31 cellular contexts compared by ENCODE assay signal in genomic region chr12:82953397-82953796, GRCh38.
"Had no signal": no experiment of that assay in that cellular context is flagged by ENCODE, and none has a peak within 500 bp of the region (broad histone marks: within the 10 kb centered on the region; RNA-seq: fewer than 3 reads in every experiment).

No MANE protein-coding gene starts in this region.

- H3K27ac ChIP-seq: body of pancreas, colonic mucosa, epithelial cell of prostate, esophagus squamous epithelium, WERI-Rb-1 had no signal

- H3K36me3 Mint-ChIP-seq: activated CD4-positive, alpha-beta memory T cell treated with anti-CD3 and anti-CD28 coated beads for 36 hours; activated CD8-positive, alpha-beta memory T cell treated with anti-CD3 and anti-CD28 coated beads, Interleukin-2, amount 10 ng/mL, durations not matched to agents 7 days and 5 days; activated naive CD4-positive, alpha-beta T cell treated with anti-CD3 and anti-CD28 coated beads, Interleukin-2, amount 10 ng/mL, durations not matched to agents 7 days and 5 days; activated naive CD4-positive, alpha-beta T cell treated with anti-CD3 and anti-CD28 coated beads, Interleukin-2, amount 50 U/mL, for 72 hours; T-cell had no signal

- H3K9me3 Mint-ChIP-seq: activated CD4-positive, alpha-beta memory T cell treated with anti-CD3 and anti-CD28 coated beads for 36 hours; activated CD4-positive, alpha-beta T cell treated with anti-CD3 and anti-CD28 coated beads, Interleukin-2, amount 10 ng/mL, durations not matched to agents 24 days and 14 days; activated naive CD4-positive, alpha-beta T cell treated with anti-CD3 and anti-CD28 coated beads, Interleukin-2, amount 10 ng/mL, durations not matched to agents 7 days and 5 days; T-helper 2 cell treated with Interferon-gamma antibody and Interleukin-4, amounts not matched to agents 5 μg/mL and 100 μg/mL, for 36 hours had no signal

- ATAC-seq: activated CD4-positive, alpha-beta T cell treated with anti-CD3 and anti-CD28 coated beads for 36 hours; activated CD8-positive, alpha-beta memory T cell treated with anti-CD3 and anti-CD28 coated beads, Interleukin-2, amount 10 ng/mL, durations not matched to agents 7 days and 5 days; activated CD8-positive, alpha-beta T cell treated with anti-CD3 and anti-CD28 coated beads, Interleukin-2, amount 10 ng/mL, durations not matched to agents 7 days and 5 days; activated naive CD4-positive, alpha-beta T cell treated with anti-CD3 and anti-CD28 coated beads, Interleukin-2, amount 50 U/mL, for 72 hours; activated T-cell treated with anti-CD3 and anti-CD28 coated beads, Interleukin-2, amount 50 U/mL, for 72 hours; body of pancreas; T-cell had no signal

- H3K36me3 ChIP-seq: colonic mucosa, esophagus squamous epithelium, WERI-Rb-1 had no signal

- H3K4me1 Mint-ChIP-seq: activated CD4-positive, alpha-beta T cell treated with anti-CD3 and anti-CD28 coated beads for 36 hours; activated CD4-positive, alpha-beta T cell treated with anti-CD3 and anti-CD28 coated beads, Interleukin-2, amount 10 ng/mL, durations not matched to agents 24 days and 14 days; activated CD8-positive, alpha-beta memory T cell treated with anti-CD3 and anti-CD28 coated beads, Interleukin-2, amount 10 ng/mL, durations not matched to agents 7 days and 5 days; activated naive CD4-positive, alpha-beta T cell treated with anti-CD3 and anti-CD28 coated beads, Interleukin-2, amount 10 ng/mL, durations not matched to agents 7 days and 5 days; T-cell had no signal

- H3K27me3 ChIP-seq: body of pancreas, colonic mucosa, esophagus squamous epithelium had no signal

- H3K4me3 Mint-ChIP-seq: activated CD4-positive, alpha-beta memory T cell treated with anti-CD3 and anti-CD28 coated beads for 36 hours; activated CD4-positive, alpha-beta T cell treated with anti-CD3 and anti-CD28 coated beads for 36 hours; activated CD4-positive, alpha-beta T cell treated with anti-CD3 and anti-CD28 coated beads, Interleukin-2, amount 10 ng/mL, durations not matched to agents 24 days and 14 days; activated CD8-positive, alpha-beta memory T cell treated with anti-CD3 and anti-CD28 coated beads, Interleukin-2, amount 10 ng/mL, durations not matched to agents 7 days and 5 days; activated CD8-positive, alpha-beta T cell treated with anti-CD3 and anti-CD28 coated beads, Interleukin-2, amount 10 ng/mL, durations not matched to agents 7 days and 5 days; activated naive CD4-positive, alpha-beta T cell treated with anti-CD3 and anti-CD28 coated beads, Interleukin-2, amount 10 ng/mL, durations not matched to agents 7 days and 5 days; activated T-cell treated with anti-CD3 and anti-CD28 coated beads, Interleukin-2, amount 50 U/mL, for 72 hours; T-cell; T-helper 1 cell treated with Interleukin-12 subunit alpha and Interleukin-12 subunit beta and Interleukin-4 antibody, amounts not matched to agents 30 μg/mL and 1 μg/mL, for 36 hours; T-helper 2 cell treated with Interferon-gamma antibody and Interleukin-4, amounts not matched to agents 5 μg/mL and 100 μg/mL, for 36 hours had no signal

- H3K4me3 ChIP-seq: body of pancreas, colonic mucosa, esophagus squamous epithelium had no signal

- H3K4me1 ChIP-seq: body of pancreas, colonic mucosa had no signal

- FAIRE-seq: endometrium, endothelial cell of umbilical vein had no signal

- H3K27me3 Mint-ChIP-seq: activated CD4-positive, alpha-beta memory T cell treated with anti-CD3 and anti-CD28 coated beads for 36 hours; activated CD4-positive, alpha-beta T cell treated with anti-CD3 and anti-CD28 coated beads, Interleukin-2, amount 10 ng/mL, durations not matched to agents 24 days and 14 days; activated CD8-positive, alpha-beta memory T cell treated with anti-CD3 and anti-CD28 coated beads, Interleukin-2, amount 10 ng/mL, durations not matched to agents 7 days and 5 days; activated naive CD4-positive, alpha-beta T cell treated with anti-CD3 and anti-CD28 coated beads, Interleukin-2, amount 10 ng/mL, durations not matched to agents 7 days and 5 days; T-cell had no signal

- H3K27ac Mint-ChIP-seq: activated CD4-positive, alpha-beta memory T cell treated with anti-CD3 and anti-CD28 coated beads for 36 hours; activated CD4-positive, alpha-beta T cell treated with anti-CD3 and anti-CD28 coated beads for 36 hours; activated CD4-positive, alpha-beta T cell treated with anti-CD3 and anti-CD28 coated beads, Interleukin-2, amount 10 ng/mL, durations not matched to agents 24 days and 14 days; activated CD8-positive, alpha-beta memory T cell treated with anti-CD3 and anti-CD28 coated beads, Interleukin-2, amount 10 ng/mL, durations not matched to agents 7 days and 5 days; activated CD8-positive, alpha-beta T cell treated with anti-CD3 and anti-CD28 coated beads, Interleukin-2, amount 10 ng/mL, durations not matched to agents 7 days and 5 days; activated naive CD4-positive, alpha-beta T cell treated with anti-CD3 and anti-CD28 coated beads, Interleukin-2, amount 10 ng/mL, durations not matched to agents 7 days and 5 days; activated naive CD4-positive, alpha-beta T cell treated with anti-CD3 and anti-CD28 coated beads, Interleukin-2, amount 50 U/mL, for 72 hours; activated T-cell treated with anti-CD3 and anti-CD28 coated beads, Interleukin-2, amount 50 U/mL, for 72 hours; T-cell; T-helper 1 cell treated with Interleukin-12 subunit alpha and Interleukin-12 subunit beta and Interleukin-4 antibody, amounts not matched to agents 30 μg/mL and 1 μg/mL, for 36 hours; T-helper 2 cell treated with Interferon-gamma antibody and Interleukin-4, amounts not matched to agents 5 μg/mL and 100 μg/mL, for 36 hours had no signal

- H3K9me3 ChIP-seq: body of pancreas, colonic mucosa, esophagus squamous epithelium had no signal

- DNase-seq: activated CD4-positive, alpha-beta memory T cell treated with anti-CD3 and anti-CD28 coated beads for 36 hours; activated CD4-positive, alpha-beta T cell treated with anti-CD3 and anti-CD28 coated beads for 36 hours; activated CD4-positive, alpha-beta T cell treated with anti-CD3 and anti-CD28 coated beads, Interleukin-2, amount 10 ng/mL, durations not matched to agents 24 days and 14 days; activated CD4-positive, CD25-positive, alpha-beta regulatory T cell; activated CD4-positive, CD25-positive, alpha-beta regulatory T cell treated with anti-CD3 and anti-CD28 coated beads, Interleukin-2, amount 50 U/mL, for 72 hours; activated CD8-positive, alpha-beta memory T cell treated with anti-CD3 and anti-CD28 coated beads, Interleukin-2, amount 10 ng/mL, durations not matched to agents 7 days and 5 days; activated CD8-positive, alpha-beta memory T cell treated with anti-CD3 and anti-CD28 coated beads, Interleukin-2, amount 50 U/mL, for 4 hours; activated CD8-positive, alpha-beta T cell treated with anti-CD3 and anti-CD28 coated beads, Interleukin-2, amount 10 ng/mL, durations not matched to agents 7 days and 5 days; activated gamma-delta T cell; activated naive CD4-positive, alpha-beta T cell; activated naive CD4-positive, alpha-beta T cell treated with anti-CD3 and anti-CD28 coated beads, Interleukin-2, amount 10 ng/mL, durations not matched to agents 7 days and 5 days; activated T-cell treated with anti-CD3 and anti-CD28 coated beads, Interleukin-2, amount 50 U/mL, for 1 hour; activated T-cell treated with anti-CD3 and anti-CD28 coated beads, Interleukin-2, amount 50 U/mL, for 72 hours; amniotic stem cell; anterior cingulate cortex; body of pancreas; caudate nucleus; cerebellar nuclear complex; colonic mucosa; effector CD8-positive, alpha-beta T cell; esophagus squamous epithelium; head of caudate nucleus; T-cell; T1000; WERI-Rb-1 had no signal
